Comparison of ENCODE assay signal across 16 cellular contexts in the genomic region with DNA sequence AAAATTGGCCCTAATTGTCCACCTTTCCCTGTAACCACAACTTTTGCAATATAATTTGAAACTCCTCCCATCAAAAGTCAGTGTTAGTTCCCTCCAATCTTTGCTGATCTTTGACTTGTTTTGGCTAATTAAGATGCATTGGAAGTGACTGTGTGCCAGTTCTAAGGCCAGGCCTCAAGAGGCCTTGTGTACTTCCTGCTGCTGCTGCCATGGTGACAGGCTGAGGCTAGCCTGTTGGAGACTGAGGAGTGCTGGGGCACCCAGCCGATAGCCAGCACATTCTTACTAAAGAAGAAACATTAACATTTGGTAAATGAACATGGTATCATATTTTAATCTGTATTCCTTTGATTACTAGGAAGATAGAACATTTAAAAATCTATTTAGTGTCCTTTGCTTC.
DNase-seq lines count a peak whose midpoint lies in the region; ATAC-seq, FAIRE-seq and TF ChIP-seq lines count a peak whose summit lies in the region.
"Had no signal": no experiment of that assay in that cellular context is flagged by ENCODE, and none has a peak within 500 bp of the region (broad histone marks: within the 10 kb centered on the region; RNA-seq: fewer than 3 reads in every experiment).

No MANE protein-coding gene starts in this region.

- peak; percentile 88 for ATAC-seq in GM23338
- ATAC-seq in stimulated activated memory B cell treated with anti-CD40 and anti-IgM and Interleukin-4, amounts not matched to agents 10 μg/mL and 1 μg/mL and 100 μg/mL, for 72 hours = no peak
- ATAC-seq in activated CD8-positive, alpha-beta T cell treated with anti-CD3 and anti-CD28 coated beads for 36 hours = no peak

- H3K27me3 Mint-ChIP-seq in GM23338 (ENCODE audit: insufficient read depth, low read depth, poor library complexity) = peaks cover 1% of the 10 kb centered on the region
- peaks cover 7% of the 10 kb centered on the region for H3K27me3 Mint-ChIP-seq in stimulated activated memory B cell treated with anti-CD40 and anti-IgM and Interleukin-4, amounts not matched to agents 10 μg/mL and 1 μg/mL and 100 μg/mL, for 72 hours
- H3K27me3 Mint-ChIP-seq in activated CD8-positive, alpha-beta T cell treated with anti-CD3 and anti-CD28 coated beads for 36 hours = no peaks in the 10 kb centered on the region
- H3K27me3 Mint-ChIP-seq: dendritic cell treated with granulocyte-macrophage colony-stimulating factor and Interleukin-4, amounts not matched to agents 40 ng/mL and 50 ng/mL, for 4 days; IgD-negative memory B cell had no signal

- TF ChIP-seq POLR2A in endothelial cell of umbilical vein (IDR thresholded peaks at IDR 0.05; ENCODE audit: low read depth, low read length) = no peak

- H2AFZ ChIP-seq in GM23338 (no peak overlapping the region), endothelial cell of umbilical vein (ENCODE audit: low read depth, low read length) (no peak overlapping the region)

- FAIRE-seq in endothelial cell of umbilical vein (lab: Jason Lieb, UNC) = no peak

- H3K9ac ChIP-seq in endothelial cell of umbilical vein (replicated peaks; ENCODE audit: extremely low read depth, insufficient read depth, low read length) = no peak overlapping the region

- no peaks in the 10 kb centered on the region for H3K9me3 ChIP-seq in endothelial cell of umbilical vein (replicated peaks; ENCODE audit: control insufficient read depth, insufficient read depth, low read length)
- H3K9me3 ChIP-seq: adrenal gland, neutrophil, vagina had no signal

- H3K36me3 ChIP-seq in GM23338 (ENCODE audit: insufficient read depth) = no peaks in the 10 kb centered on the region
- H3K36me3 ChIP-seq in endothelial cell of umbilical vein (ENCODE audit: control insufficient read depth in 2 of 2, extremely low read depth in 1 of 2, insufficient read depth in 2 of 2, low read length in 2 of 2) = no peaks in the 10 kb centered on the region
- H3K36me3 ChIP-seq: adrenal gland, neutrophil, vagina had no signal

- CTCF ChIA-PET in endothelial cell of umbilical vein (lab: Charles Lee) = no interaction called here
- CTCF ChIA-PET in activated CD8-positive, alpha-beta T cell treated with anti-CD3 and anti-CD28 coated beads for 36 hours (lab: Charles Lee) = no interaction called here

- H4K20me1 ChIP-seq in GM23338 (replicated peaks; ENCODE audit: insufficient read depth) = no peaks in the 10 kb centered on the region
- no peaks in the 10 kb centered on the region for H4K20me1 ChIP-seq in endothelial cell of umbilical vein (replicated peaks; ENCODE audit: control insufficient read depth, extremely low read depth, insufficient read depth, low read length)

- POLR2A ChIA-PET in endothelial cell of umbilical vein (lab: Charles Lee) = no interaction called here
- POLR2A ChIA-PET in activated CD8-positive, alpha-beta T cell treated with anti-CD3 and anti-CD28 coated beads for 36 hours (lab: Charles Lee) = no interaction called here

- DNase-seq in DMS 273 (lab: John Stamatoyannopoulos, UW; ENCODE audit: unreplicated experiment) (peak; percentile 56), GM23338 (ENCODE audit: low spot score) (peak; percentile 70), NCI-H748 treated with DMSO at 0.1 percent for 48 hours (lab: John Stamatoyannopoulos, UW) (peak; percentile 14), endothelial cell of umbilical vein (ENCODE audit: low read depth, low spot score) (peak; percentile 4), NCI-H1417 treated with DMSO at 0.1 percent for 48 hours (lab: John Stamatoyannopoulos, UW) (no peak)
- DNase-seq in effector CD4-positive, alpha-beta T cell = no peak
- DNase-seq in activated CD8-positive, alpha-beta T cell treated with anti-CD3 and anti-CD28 coated beads for 36 hours = no peak
- DNase-seq: adrenal gland; AML-193; NCI-H2107; stimulated activated naive CD4-positive, alpha-beta T cell treated with Interleukin-2 at 50 U/mL for 16 hours had no signal

- H3K36me3 Mint-ChIP-seq in GM23338 (ENCODE audit: low read depth) = no peaks in the 10 kb centered on the region; the same call in 2 of the 3 replicates
- H3K36me3 Mint-ChIP-seq in stimulated activated memory B cell treated with anti-CD40 and anti-IgM and Interleukin-4, amounts not matched to agents 10 μg/mL and 1 μg/mL and 100 μg/mL, for 72 hours = peaks cover 6% of the 10 kb centered on the region
- no peaks in the 10 kb centered on the region for H3K36me3 Mint-ChIP-seq in activated CD8-positive, alpha-beta T cell treated with anti-CD3 and anti-CD28 coated beads for 36 hours (ENCODE audit: low read depth)
- H3K36me3 Mint-ChIP-seq: IgD-negative memory B cell had no signal

- no TSS peak for BruUV-seq in endothelial cell of umbilical vein (replicated peaks; lab: Mats Ljungman, UMichigan)

- H3K27ac ChIP-seq in GM23338 (ENCODE audit: low read depth) (no peak overlapping the region), endothelial cell of umbilical vein (ENCODE audit: insufficient read depth, low read depth, low read length) (no peak overlapping the region)
- H3K27ac ChIP-seq: adrenal gland, neutrophil, vagina had no signal

- H3K27ac Mint-ChIP-seq in GM23338 = no peak overlapping the region
- H3K27ac Mint-ChIP-seq in stimulated activated memory B cell treated with anti-CD40 and anti-IgM and Interleukin-4, amounts not matched to agents 10 μg/mL and 1 μg/mL and 100 μg/mL, for 72 hours = no peak overlapping the region
- no peak overlapping the region for H3K27ac Mint-ChIP-seq in activated CD8-positive, alpha-beta T cell treated with anti-CD3 and anti-CD28 coated beads for 36 hours
- H3K27ac Mint-ChIP-seq: dendritic cell treated with granulocyte-macrophage colony-stimulating factor and Interleukin-4, amounts not matched to agents 40 ng/mL and 50 ng/mL, for 4 days; IgD-negative memory B cell had no signal

- H3K9me3 Mint-ChIP-seq in GM23338 = no peaks in the 10 kb centered on the region
- peaks cover 9% of the 10 kb centered on the region for H3K9me3 Mint-ChIP-seq in stimulated activated memory B cell treated with anti-CD40 and anti-IgM and Interleukin-4, amounts not matched to agents 10 μg/mL and 1 μg/mL and 100 μg/mL, for 72 hours
- peaks cover 1% of the 10 kb centered on the region for H3K9me3 Mint-ChIP-seq in activated CD8-positive, alpha-beta T cell treated with anti-CD3 and anti-CD28 coated beads for 36 hours
- H3K9me3 Mint-ChIP-seq: dendritic cell treated with granulocyte-macrophage colony-stimulating factor and Interleukin-4, amounts not matched to agents 40 ng/mL and 50 ng/mL, for 4 days had no signal

- dilution Hi-C loops in endothelial cell of umbilical vein (cut with MboI; ENCODE audit: extremely low pct_ligation_motif_present, low sequenced_read_pairs) = no loop called here

- H3K4me3 ChIP-seq in GM23338 (no peak overlapping the region), endothelial cell of umbilical vein (replicated peaks in 1 of 3; ENCODE audit: insufficient read depth in 1 of 3, low read depth in 1 of 3, low read length in 3 of 3) (no peak overlapping the region)
- H3K4me3 ChIP-seq: adrenal gland, vagina had no signal

- no peak overlapping the region for H3K4me3 Mint-ChIP-seq in GM23338
- no peak overlapping the region for H3K4me3 Mint-ChIP-seq in stimulated activated memory B cell treated with anti-CD40 and anti-IgM and Interleukin-4, amounts not matched to agents 10 μg/mL and 1 μg/mL and 100 μg/mL, for 72 hours
- H3K4me3 Mint-ChIP-seq in activated CD8-positive, alpha-beta T cell treated with anti-CD3 and anti-CD28 coated beads for 36 hours = no peak overlapping the region
- H3K4me3 Mint-ChIP-seq: dendritic cell treated with granulocyte-macrophage colony-stimulating factor and Interleukin-4, amounts not matched to agents 40 ng/mL and 50 ng/mL, for 4 days; IgD-negative memory B cell had no signal

- H3K4me1 ChIP-seq in GM23338 (ENCODE audit: insufficient read depth) (peaks cover 20% of the 10 kb centered on the region), endothelial cell of umbilical vein (ENCODE audit: control insufficient read depth, extremely low read depth, insufficient read depth, low read length) (no peaks in the 10 kb centered on the region)
- H3K4me1 ChIP-seq: adrenal gland, vagina had no signal

- no peaks in the 10 kb centered on the region for H3F3A ChIP-seq in GM23338 (replicated peaks; ENCODE audit: low read depth)

- no peak overlapping the region for H3K4me2 ChIP-seq in GM23338
- no peak overlapping the region for H3K4me2 ChIP-seq in endothelial cell of umbilical vein (ENCODE audit: insufficient read depth, low read length)

- H3K9me1 ChIP-seq in endothelial cell of umbilical vein (replicated peaks; ENCODE audit: control insufficient read depth, extremely low read depth, insufficient read depth, low read length) = no peaks in the 10 kb centered on the region

- peaks cover 19% of the 10 kb centered on the region for H3K4me1 Mint-ChIP-seq in GM23338
- no peaks in the 10 kb centered on the region for H3K4me1 Mint-ChIP-seq in stimulated activated memory B cell treated with anti-CD40 and anti-IgM and Interleukin-4, amounts not matched to agents 10 μg/mL and 1 μg/mL and 100 μg/mL, for 72 hours
- no peaks in the 10 kb centered on the region for H3K4me1 Mint-ChIP-seq in activated CD8-positive, alpha-beta T cell treated with anti-CD3 and anti-CD28 coated beads for 36 hours (ENCODE audit: low read depth)
- H3K4me1 Mint-ChIP-seq: IgD-negative memory B cell had no signal

- no peaks in the 10 kb centered on the region for H3K79me2 ChIP-seq in GM23338 (replicated peaks; ENCODE audit: insufficient read depth)
- H3K79me2 ChIP-seq in endothelial cell of umbilical vein (ENCODE audit: control insufficient read depth, insufficient read depth, low read length) = no peaks in the 10 kb centered on the region

- H3K9me2 ChIP-seq in GM23338 (ENCODE audit: insufficient read depth) = no peaks in the 10 kb centered on the region

- TF ChIP-seq CTCF in GM23338 (conservative IDR thresholded peaks at IDR 0.05; ENCODE audit: low read depth in 2 of 2) = no peak
- TF ChIP-seq CTCF in endothelial cell of umbilical vein (IDR thresholded peaks at IDR 0.05; ENCODE audit: extremely low read depth in 1 of 2, insufficient read depth in 1 of 2, low read depth in 1 of 2, low read length in 2 of 2) = no peak
- TF ChIP-seq CTCF in activated CD8-positive, alpha-beta T cell treated with anti-CD3 and anti-CD28 coated beads for 36 hours (IDR thresholded peaks at IDR 0.05) = no peak

- H3K27me3 ChIP-seq in GM23338 (ENCODE audit: insufficient read depth) (no peaks in the 10 kb centered on the region), endothelial cell of umbilical vein (ENCODE audit: control insufficient read depth in 2 of 2, insufficient read depth in 2 of 2, low read length in 2 of 2) (peaks cover 0 to 5% of the 10 kb centered on the region in 2 experiments)
- H3K27me3 ChIP-seq: adrenal gland, neutrophil, vagina had no signal

- intact Hi-C loops in endothelial cell of umbilical vein (cut with micrococcal nuclease) = no loop called here
- intact Hi-C loops in activated CD8-positive, alpha-beta T cell treated with anti-CD3 and anti-CD28 coated beads for 36 hours (cut with micrococcal nuclease) = no loop called here

TF ChIP-seq in GM23338, 12 proteins besides CTCF, POLR2A, EP300 and RAD21 (continues in another document):
- no peak for TF ChIP-seq JUNB (IDR thresholded peaks at IDR 0.05; ENCODE audit: unreplicated experiment)
- no peak for TF ChIP-seq CREB1 (CRISPR knock-in tag; IDR thresholded peaks at IDR 0.05; ENCODE audit: low read depth)

TF ChIP-seq in endothelial cell of umbilical vein, 7 proteins besides CTCF, POLR2A, EP300 and RAD21 (continues in another document):
- TF ChIP-seq MYC (IDR thresholded peaks at IDR 0.05; ENCODE audit: low read depth, low read length) (no peak), FOS (IDR thresholded peaks at IDR 0.05; ENCODE audit: borderline replicate concordance, insufficient read depth, low read length) (no peak)

Comparison
In these comparisons a context has a peak if more than half of its experiments do, and no peak if none do; other contexts are left out.
1. DNase-seq: peak in DMS 273 (single experiment), GM23338 (single experiment), NCI-H748 treated with DMSO at 0.1 percent for 48 hours (single experiment) and endothelial cell of umbilical vein (single experiment); none in effector CD4-positive, alpha-beta T cell (single experiment), NCI-H1417 treated with DMSO at 0.1 percent for 48 hours (single experiment) and activated CD8-positive, alpha-beta T cell treated with anti-CD3 and anti-CD28 coated beads for 36 hours (single experiment).